In the genomic region with DNA sequence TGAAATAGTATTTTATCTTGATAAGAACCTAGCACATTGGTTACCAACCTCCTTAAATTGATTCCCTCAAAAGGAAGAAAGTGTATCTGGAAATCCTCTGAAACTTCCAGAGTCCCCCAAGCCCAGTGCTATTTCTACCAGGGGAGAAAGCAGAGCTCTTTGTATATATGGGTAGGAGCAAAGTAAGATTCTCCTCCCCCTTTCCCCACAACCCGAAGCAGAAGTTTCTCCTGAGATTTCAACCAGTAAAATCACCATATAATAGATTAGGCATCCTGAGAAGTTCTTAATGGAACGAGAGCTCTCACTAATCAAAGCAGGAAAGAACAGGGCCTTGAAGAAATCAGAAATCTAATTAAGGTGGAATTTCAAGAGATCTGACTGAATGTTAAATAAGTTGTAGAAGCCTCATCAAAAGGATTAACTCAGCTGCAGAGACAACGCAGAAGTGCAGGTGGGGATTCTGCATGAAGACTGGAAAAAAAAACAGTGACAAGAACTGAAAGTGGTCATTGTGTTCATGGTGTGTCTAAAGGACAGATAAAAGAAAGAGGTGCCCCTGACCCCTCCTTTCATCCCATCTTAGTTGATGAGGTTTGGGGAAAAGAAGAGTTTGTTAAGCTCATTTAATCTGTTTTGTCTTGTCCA, we compare ENCODE assay signal across 1 cellular context.
TF ChIP-seq lines count a peak whose summit lies in the region.

No MANE protein-coding gene starts in this region.

TF ChIP-seq in K562, 482 proteins besides CTCF, POLR2A, EP300 and RAD21:
- no peak for TF ChIP-seq PHF8 (IDR thresholded peaks at IDR 0.05; ENCODE audit: borderline replicate concordance, low read length)
- TF ChIP-seq, protein P1, sequence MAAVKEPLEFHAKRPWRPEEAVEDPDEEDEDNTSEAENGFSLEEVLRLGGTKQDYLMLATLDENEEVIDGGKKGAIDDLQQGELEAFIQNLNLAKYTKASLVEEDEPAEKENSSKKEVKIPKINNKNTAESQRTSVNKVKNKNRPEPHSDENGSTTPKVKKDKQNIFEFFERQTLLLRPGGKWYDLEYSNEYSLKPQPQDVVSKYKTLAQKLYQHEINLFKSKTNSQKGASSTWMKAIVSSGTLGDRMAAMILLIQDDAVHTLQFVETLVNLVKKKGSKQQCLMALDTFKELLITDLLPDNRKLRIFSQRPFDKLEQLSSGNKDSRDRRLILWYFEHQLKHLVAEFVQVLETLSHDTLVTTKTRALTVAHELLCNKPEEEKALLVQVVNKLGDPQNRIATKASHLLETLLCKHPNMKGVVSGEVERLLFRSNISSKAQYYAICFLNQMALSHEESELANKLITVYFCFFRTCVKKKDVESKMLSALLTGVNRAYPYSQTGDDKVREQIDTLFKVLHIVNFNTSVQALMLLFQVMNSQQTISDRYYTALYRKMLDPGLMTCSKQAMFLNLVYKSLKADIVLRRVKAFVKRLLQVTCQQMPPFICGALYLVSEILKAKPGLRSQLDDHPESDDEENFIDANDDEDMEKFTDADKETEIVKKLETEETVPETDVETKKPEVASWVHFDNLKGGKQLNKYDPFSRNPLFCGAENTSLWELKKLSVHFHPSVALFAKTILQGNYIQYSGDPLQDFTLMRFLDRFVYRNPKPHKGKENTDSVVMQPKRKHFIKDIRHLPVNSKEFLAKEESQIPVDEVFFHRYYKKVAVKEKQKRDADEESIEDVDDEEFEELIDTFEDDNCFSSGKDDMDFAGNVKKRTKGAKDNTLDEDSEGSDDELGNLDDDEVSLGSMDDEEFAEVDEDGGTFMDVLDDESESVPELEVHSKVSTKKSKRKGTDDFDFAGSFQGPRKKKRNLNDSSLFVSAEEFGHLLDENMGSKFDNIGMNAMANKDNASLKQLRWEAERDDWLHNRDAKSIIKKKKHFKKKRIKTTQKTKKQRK (IDR thresholded peaks at IDR 0.05; ENCODE audit: borderline replicate concordance, low read depth, low read length): no peak
- TF ChIP-seq POLR2H (tag; IDR thresholded peaks at IDR 0.05; ENCODE audit: low read depth): 0 out of 2 replicates have a peak, but pooled peaks have one; percentile 11
- no peak for TF ChIP-seq ZNF134 (CRISPR knock-in tag; conservative IDR thresholded peaks at IDR 0.05)
- TF ChIP-seq CHD1 (IDR thresholded peaks at IDR 0.05; ENCODE audit: low read length): peak; percentile 6
- no peak for TF ChIP-seq PPARD (CRISPR knock-in tag; IDR thresholded peaks at IDR 0.05)
- no peak for TF ChIP-seq TARDBP (IDR thresholded peaks at IDR 0.05)
- TF ChIP-seq ZKSCAN8 (CRISPR knock-in tag; IDR thresholded peaks at IDR 0.05): no peak
- peak; percentile 5; the same call in 1 of the 2 replicates for TF ChIP-seq ZNF512 (tag; IDR thresholded peaks at IDR 0.05)
- TF ChIP-seq, protein P2, sequence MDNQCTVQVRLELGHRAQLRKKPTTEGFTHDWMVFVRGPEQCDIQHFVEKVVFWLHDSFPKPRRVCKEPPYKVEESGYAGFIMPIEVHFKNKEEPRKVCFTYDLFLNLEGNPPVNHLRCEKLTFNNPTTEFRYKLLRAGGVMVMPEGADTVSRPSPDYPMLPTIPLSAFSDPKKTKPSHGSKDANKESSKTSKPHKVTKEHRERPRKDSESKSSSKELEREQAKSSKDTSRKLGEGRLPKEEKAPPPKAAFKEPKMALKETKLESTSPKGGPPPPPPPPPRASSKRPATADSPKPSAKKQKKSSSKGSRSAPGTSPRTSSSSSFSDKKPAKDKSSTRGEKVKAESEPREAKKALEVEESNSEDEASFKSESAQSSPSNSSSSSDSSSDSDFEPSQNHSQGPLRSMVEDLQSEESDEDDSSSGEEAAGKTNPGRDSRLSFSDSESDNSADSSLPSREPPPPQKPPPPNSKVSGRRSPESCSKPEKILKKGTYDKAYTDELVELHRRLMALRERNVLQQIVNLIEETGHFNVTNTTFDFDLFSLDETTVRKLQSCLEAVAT (IDR thresholded peaks at IDR 0.05): peak in 1 of 2 experiments; percentile 11; a peak in 1 of 4 replicates
- TF ChIP-seq KLF10 (CRISPR knock-in tag; IDR thresholded peaks at IDR 0.05): no peak
- TF ChIP-seq ZNF175 (CRISPR knock-in tag; IDR thresholded peaks at IDR 0.05; ENCODE audit: low read depth): peak; percentile 14; the same call in 1 of the 2 replicates
- TF ChIP-seq ZKSCAN3 (CRISPR knock-in tag; IDR thresholded peaks at IDR 0.05): no peak
- no peak for TF ChIP-seq PCBP1 (IDR thresholded peaks at IDR 0.05; ENCODE audit: low read depth, low read length, poor library complexity, severe bottlenecking)
- TF ChIP-seq, protein P3, sequence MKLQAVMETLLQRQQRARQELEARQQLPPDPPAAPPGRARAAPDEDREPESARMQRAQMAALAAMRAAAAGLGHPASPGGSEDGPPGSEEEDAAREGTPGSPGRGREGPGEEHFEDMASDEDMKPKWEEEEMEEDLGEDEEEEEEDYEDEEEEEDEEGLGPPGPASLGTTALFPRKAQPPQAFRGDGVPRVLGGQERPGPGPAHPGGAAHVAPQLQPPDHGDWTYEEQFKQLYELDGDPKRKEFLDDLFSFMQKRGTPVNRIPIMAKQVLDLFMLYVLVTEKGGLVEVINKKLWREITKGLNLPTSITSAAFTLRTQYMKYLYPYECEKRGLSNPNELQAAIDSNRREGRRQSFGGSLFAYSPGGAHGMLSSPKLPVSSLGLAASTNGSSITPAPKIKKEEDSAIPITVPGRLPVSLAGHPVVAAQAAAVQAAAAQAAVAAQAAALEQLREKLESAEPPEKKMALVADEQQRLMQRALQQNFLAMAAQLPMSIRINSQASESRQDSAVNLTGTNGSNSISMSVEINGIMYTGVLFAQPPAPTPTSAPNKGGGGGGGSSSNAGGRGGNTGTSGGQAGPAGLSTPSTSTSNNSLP (IDR thresholded peaks at IDR 0.05; ENCODE audit: borderline replicate concordance, low read depth, low read length): no peak
- no peak for TF ChIP-seq BMI1 (IDR thresholded peaks at IDR 0.05; ENCODE audit: low read length)
- TF ChIP-seq, protein P4, sequence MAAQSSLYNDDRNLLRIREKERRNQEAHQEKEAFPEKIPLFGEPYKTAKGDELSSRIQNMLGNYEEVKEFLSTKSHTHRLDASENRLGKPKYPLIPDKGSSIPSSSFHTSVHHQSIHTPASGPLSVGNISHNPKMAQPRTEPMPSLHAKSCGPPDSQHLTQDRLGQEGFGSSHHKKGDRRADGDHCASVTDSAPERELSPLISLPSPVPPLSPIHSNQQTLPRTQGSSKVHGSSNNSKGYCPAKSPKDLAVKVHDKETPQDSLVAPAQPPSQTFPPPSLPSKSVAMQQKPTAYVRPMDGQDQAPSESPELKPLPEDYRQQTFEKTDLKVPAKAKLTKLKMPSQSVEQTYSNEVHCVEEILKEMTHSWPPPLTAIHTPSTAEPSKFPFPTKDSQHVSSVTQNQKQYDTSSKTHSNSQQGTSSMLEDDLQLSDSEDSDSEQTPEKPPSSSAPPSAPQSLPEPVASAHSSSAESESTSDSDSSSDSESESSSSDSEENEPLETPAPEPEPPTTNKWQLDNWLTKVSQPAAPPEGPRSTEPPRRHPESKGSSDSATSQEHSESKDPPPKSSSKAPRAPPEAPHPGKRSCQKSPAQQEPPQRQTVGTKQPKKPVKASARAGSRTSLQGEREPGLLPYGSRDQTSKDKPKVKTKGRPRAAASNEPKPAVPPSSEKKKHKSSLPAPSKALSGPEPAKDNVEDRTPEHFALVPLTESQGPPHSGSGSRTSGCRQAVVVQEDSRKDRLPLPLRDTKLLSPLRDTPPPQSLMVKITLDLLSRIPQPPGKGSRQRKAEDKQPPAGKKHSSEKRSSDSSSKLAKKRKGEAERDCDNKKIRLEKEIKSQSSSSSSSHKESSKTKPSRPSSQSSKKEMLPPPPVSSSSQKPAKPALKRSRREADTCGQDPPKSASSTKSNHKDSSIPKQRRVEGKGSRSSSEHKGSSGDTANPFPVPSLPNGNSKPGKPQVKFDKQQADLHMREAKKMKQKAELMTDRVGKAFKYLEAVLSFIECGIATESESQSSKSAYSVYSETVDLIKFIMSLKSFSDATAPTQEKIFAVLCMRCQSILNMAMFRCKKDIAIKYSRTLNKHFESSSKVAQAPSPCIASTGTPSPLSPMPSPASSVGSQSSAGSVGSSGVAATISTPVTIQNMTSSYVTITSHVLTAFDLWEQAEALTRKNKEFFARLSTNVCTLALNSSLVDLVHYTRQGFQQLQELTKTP (IDR thresholded peaks at IDR 0.05; ENCODE audit: low read depth in 1 of 2, partially characterized antibody in 2 of 2): peak in 1 of 2 experiments; percentile 35
- TF ChIP-seq RHOXF2B (CRISPR knock-in tag; conservative IDR thresholded peaks at IDR 0.05): no peak
- no peak for TF ChIP-seq WHSC1 (IDR thresholded peaks at IDR 0.05; ENCODE audit: low read length)
- TF ChIP-seq SETDB1 (IDR thresholded peaks at IDR 0.05; ENCODE audit: low read length): no peak
- no peak for TF ChIP-seq LEF1 (IDR thresholded peaks at IDR 0.05)
